8 cellular contexts compared by ENCODE assay signal in genomic region chr13:99200433-99201167, GRCh38. TPM values are rescaled to one million over a fixed set of nuclear protein-coding genes. Genes with fewer than 3 reads are reported as not detected.
A peak's percentile ranks its signal among the peaks of the same experiment; 100 is the strongest.
DNase-seq lines count a peak whose midpoint lies in the region; ATAC-seq and TF ChIP-seq lines count a peak whose summit lies in the region.

Gene UBAC2, plus strand, starts transcription at chr13:99200854. Its CDS starts 55 bp downstream, at chr13:99200909.

- CTCF ChIA-PET in OCI-LY7 (lab: Charles Lee; ENCODE audit: unreplicated experiment) = interaction anchor here (1.0 kb wide), 1 partner anchor 59 kb away, joined by 3 read pairs; no protein-coding TSS in a partner anchor

- no peaks in the 10 kb centered on the region for H3K9me2 ChIP-seq in OCI-LY7 (ENCODE audit: insufficient read depth, low read length)

- DNase-seq in DMS 273 treated with DMSO at 0.1 percent for 48 hours (lab: John Stamatoyannopoulos, UW) (peak; percentile 76), HuH-7.5 (ENCODE audit: low spot score) (peak; percentile 81), OCI-LY7 (ENCODE audit: low spot score) (peak; percentile 92), activated T-cell treated with anti-CD3 and anti-CD28 coated beads for 24 hours (ENCODE audit: low read depth) (peak; percentile 96), epithelial cell of esophagus (ENCODE audit: low read depth) (peak; percentile 95), mucosa of gallbladder (ENCODE audit: low spot score) (peak; percentile 96)
- DNase-seq in stimulated activated CD8-positive, alpha-beta memory T cell treated with anti-CD3 and anti-CD28 coated beads, Interleukin-4, amount 100 ng/mL, for 4 hours (ENCODE audit: low read depth in 2 of 2, low spot score in 1 of 2) = peak; percentile 88 to 93

- POLR2A ChIA-PET in OCI-LY7 (lab: Charles Lee) = interaction anchor here (0.7 to 4.0 kb wide), 7 partner anchors 15 to 74 kb away, joined by 3 to 28 read pairs (median 5); partner anchors contain the start of gene GPR18

- ATAC-seq in GM21526 (IDR thresholded peaks at IDR 0.05; ENCODE audit: low FRiP score, unreplicated experiment) = peak; percentile 67

- intact Hi-C loops in OCI-LY7 (cut with micrococcal nuclease; ENCODE audit: unreplicated experiment) = loop anchor here (1.0 to 2.0 kb wide), 3 partner anchors 22 to 66 kb away; no protein-coding TSS in a partner anchor

- peak within 1 kb of the TSS; percentile 96 for H3K4me2 ChIP-seq in OCI-LY7 (ENCODE audit: low read length)

- BruUV-seq in OCI-LY7 (replicated peaks; lab: Mats Ljungman, UMichigan) = no TSS peak

- TF ChIP-seq CTCF in OCI-LY7 (conservative IDR thresholded peaks at IDR 0.05; ENCODE audit: low read length) = no peak
- no peak for TF ChIP-seq CTCF in epithelial cell of esophagus (IDR thresholded peaks at IDR 0.05; ENCODE audit: insufficient read depth, low read depth, low read length, missing control alignments)

- H3K4me3 ChIP-seq in OCI-LY7 (ENCODE audit: low read depth, low read length, poor library complexity, severe bottlenecking) = peak within 1 kb of the TSS; percentile 87
- peak within 1 kb of the TSS; percentile 91 for H3K4me3 ChIP-seq in epithelial cell of esophagus (ENCODE audit: low read length)

- peaks cover 51% of the 10 kb centered on the region; the same call in 1 of the 2 replicates for H3K79me2 ChIP-seq in OCI-LY7 (ENCODE audit: insufficient read depth, low read depth, low read length)

- H4K20me1 ChIP-seq in OCI-LY7 (ENCODE audit: insufficient read depth, low read length) = peaks cover 23% of the 10 kb centered on the region

- H3K36me3 ChIP-seq in OCI-LY7 (ENCODE audit: insufficient read depth, low read length) = no peaks in the 10 kb centered on the region

- no peaks in the 10 kb centered on the region for H3K9me3 ChIP-seq in OCI-LY7 (ENCODE audit: low read length)

- H3K27ac ChIP-seq in OCI-LY7 (ENCODE audit: low read depth, low read length, poor library complexity, severe bottlenecking) = peak within 1 kb of the TSS; percentile 82

- peaks cover 50% of the 10 kb centered on the region for H3K4me1 ChIP-seq in OCI-LY7 (ENCODE audit: insufficient read depth, low read length, poor library complexity, severe bottlenecking)

- H2AFZ ChIP-seq in OCI-LY7 (ENCODE audit: low read length) = peak within 1 kb of the TSS; percentile 30; the same call in 1 of the 2 replicates

RNA-seq across cellular contexts. Expression of gene UBAC2, which starts in this region (rescaled TPM):
- total RNA-seq in OCI-LY7 (2014; rRNA removed; shearing (Covaris generic)) = 26.8 and 33.4 TPM in 2 replicates
- total RNA-seq in OCI-LY7 (2022) (25.6 and 28.5 TPM in 2 replicates), mucosa of gallbladder (65.8 TPM)

Comparison
In these comparisons a context has a peak if more than half of its experiments do, and no peak if none do; other contexts are left out.
1. Peak in every context shown above with its lines: DNase-seq, ATAC-seq, H3K4me3 ChIP-seq and H3K27ac ChIP-seq.